ENCODE assay signal across 3 cellular contexts in the genomic region with DNA sequence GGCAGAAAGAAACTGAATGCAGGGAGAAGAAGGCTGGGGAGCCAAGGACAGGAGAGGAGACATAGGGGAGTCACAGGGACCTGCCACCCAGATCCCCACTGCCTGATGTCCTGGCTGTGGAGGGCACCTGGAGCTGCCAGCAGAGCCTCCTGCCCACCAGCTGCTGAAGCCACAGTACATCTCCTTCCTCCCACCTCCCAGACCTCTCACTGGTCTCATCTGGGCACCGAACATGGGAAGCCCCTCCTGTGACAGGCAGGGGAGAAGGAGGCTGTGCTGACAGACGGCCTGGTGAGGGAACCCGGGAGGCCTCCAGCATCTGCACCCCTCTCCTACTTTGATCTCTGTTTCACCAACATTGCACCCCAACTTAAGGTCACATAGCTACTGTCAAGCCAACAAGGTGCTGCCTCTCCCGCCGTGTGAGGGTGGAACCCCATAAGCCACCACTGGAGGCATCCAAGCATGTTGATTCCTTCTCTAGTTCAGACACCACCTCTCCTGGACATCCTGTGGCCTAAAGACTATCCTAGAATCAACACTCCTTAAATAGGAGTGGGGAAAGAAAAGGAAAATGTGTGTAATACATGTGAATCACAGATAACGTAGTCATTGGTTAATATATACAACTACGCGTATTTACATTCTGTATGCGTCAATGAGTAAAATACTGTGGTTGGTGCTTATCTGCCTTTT.
TF ChIP-seq lines count a peak whose summit lies in the region.

No MANE protein-coding gene starts in this region.

TF ChIP-seq in A549, 52 proteins besides CTCF, POLR2A, EP300 and RAD21:
- TF ChIP-seq FOSL2 (IDR thresholded peaks at IDR 0.05) (no peak), FOSL2 (CRISPR knock-in tag; IDR thresholded peaks at IDR 0.05) (peak; percentile 61), PHF8 (IDR thresholded peaks at IDR 0.05; ENCODE audit: borderline replicate concordance, low read depth) (no peak), JUN (IDR thresholded peaks at IDR 0.05) (no peak), CEBPB (IDR thresholded peaks at IDR 0.05) (no peak)

TF ChIP-seq in HEK293, 187 proteins besides CTCF, POLR2A, EP300 and RAD21:
- TF ChIP-seq HOXC10 (CRISPR knock-in tag; IDR thresholded peaks at IDR 0.05) (no peak), TRIM28 (IDR thresholded peaks at IDR 0.05; ENCODE audit: borderline replicate concordance, low read length) (no peak), GFI1B (tag by site-specific recombination; IDR thresholded peaks at IDR 0.05) (no peak), ZNF341 (tag by site-specific recombination; IDR thresholded peaks at IDR 0.05; ENCODE audit: low read depth) (no peak), FEZF1 (tag by site-specific recombination; IDR thresholded peaks at IDR 0.05) (no peak), ZNF610 (tag by site-specific recombination; IDR thresholded peaks at IDR 0.05; ENCODE audit: borderline replicate concordance) (no peak), ZNF155 (tag by site-specific recombination; IDR thresholded peaks at IDR 0.05) (no peak), ZNF549 (tag by site-specific recombination; IDR thresholded peaks at IDR 0.05) (no peak), ZNF350 (tag by site-specific recombination; IDR thresholded peaks at IDR 0.05) (no peak)
- TF ChIP-seq, protein P1, sequence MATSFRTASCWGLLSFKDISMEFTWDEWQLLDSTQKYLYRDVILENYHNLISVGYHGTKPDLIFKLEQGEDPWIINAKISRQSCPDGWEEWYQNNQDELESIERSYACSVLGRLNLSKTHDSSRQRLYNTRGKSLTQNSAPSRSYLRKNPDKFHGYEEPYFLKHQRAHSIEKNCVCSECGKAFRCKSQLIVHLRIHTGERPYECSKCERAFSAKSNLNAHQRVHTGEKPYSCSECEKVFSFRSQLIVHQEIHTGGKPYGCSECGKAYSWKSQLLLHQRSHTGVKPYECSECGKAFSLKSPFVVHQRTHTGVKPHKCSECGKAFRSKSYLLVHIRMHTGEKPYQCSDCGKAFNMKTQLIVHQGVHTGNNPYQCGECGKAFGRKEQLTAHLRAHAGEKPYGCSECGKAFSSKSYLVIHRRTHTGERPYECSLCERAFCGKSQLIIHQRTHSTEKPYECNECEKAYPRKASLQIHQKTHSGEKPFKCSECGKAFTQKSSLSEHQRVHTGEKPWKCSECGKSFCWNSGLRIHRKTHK (tag by site-specific recombination; IDR thresholded peaks at IDR 0.05): no peak

TF ChIP-seq in HepG2, 621 proteins besides CTCF, POLR2A, EP300 and RAD21:
- TF ChIP-seq DR1 (CRISPR knock-in tag; IDR thresholded peaks at IDR 0.05) (no peak), GABPA (IDR thresholded peaks at IDR 0.05; ENCODE audit: low read depth, low read length) (no peak), GABPA (CRISPR knock-in tag; IDR thresholded peaks at IDR 0.05; ENCODE audit: low read depth) (no peak), ZSCAN20 (CRISPR knock-in tag; IDR thresholded peaks at IDR 0.05; ENCODE audit: borderline replicate concordance) (no peak), SOX13 (IDR thresholded peaks at IDR 0.05) (no peak), SOX13 (CRISPR knock-in tag; conservative IDR thresholded peaks at IDR 0.05 in 1 of 2, IDR thresholded peaks at IDR 0.05 in 1 of 2) (no peak), POLR2AphosphoS5 (IDR thresholded peaks at IDR 0.05; ENCODE audit: low read depth, low read length) (no peak), AKAP8 (CRISPR knock-in tag; IDR thresholded peaks at IDR 0.05) (peak; percentile 70; the same call in 1 of the 2 replicates), SAFB2 (CRISPR knock-in tag; IDR thresholded peaks at IDR 0.05; ENCODE audit: borderline replicate concordance, low read depth) (peak; percentile 56; the same call in 1 of the 2 replicates), POLR2G (IDR thresholded peaks at IDR 0.05; ENCODE audit: low read depth, low read length) (peak; percentile 51; the same call in 1 of the 2 replicates), REPIN1 (CRISPR knock-in tag; IDR thresholded peaks at IDR 0.05; ENCODE audit: borderline replicate concordance, low read depth) (no peak), SCMH1 (CRISPR knock-in tag; IDR thresholded peaks at IDR 0.05; ENCODE audit: borderline replicate concordance) (no peak), FOXA3 (CRISPR knock-in tag; IDR thresholded peaks at IDR 0.05) (peak; percentile 19; the same call in 1 of the 2 replicates), SRF (IDR thresholded peaks at IDR 0.05; ENCODE audit: low read depth, low read length) (no peak), ZNF562 (CRISPR knock-in tag; IDR thresholded peaks at IDR 0.05; ENCODE audit: borderline replicate concordance) (no peak), NFATC3 (CRISPR knock-in tag; IDR thresholded peaks at IDR 0.05) (0 out of 2 replicates have a peak, but pooled peaks have one; percentile 61), CHCHD3 (CRISPR knock-in tag; IDR thresholded peaks at IDR 0.05) (0 out of 2 replicates have a peak, but pooled peaks have one; percentile 54), ZNF274 (CRISPR knock-in tag; IDR thresholded peaks at IDR 0.05) (peak; percentile 66; the same call in 1 of the 2 replicates), NRL (CRISPR knock-in tag; IDR thresholded peaks at IDR 0.05; ENCODE audit: borderline replicate concordance) (0 out of 2 replicates have a peak, but pooled peaks have one; percentile 53), KLF16 (CRISPR knock-in tag; IDR thresholded peaks at IDR 0.05) (0 out of 4 replicates have a peak, but pooled peaks of 1 of the 2 experiments have one; percentile 9), FOXA1 (IDR thresholded peaks at IDR 0.05) (no peak), FOXA1 (CRISPR knock-in tag; IDR thresholded peaks at IDR 0.05) (peak; percentile 56), ZNF776 (CRISPR knock-in tag; IDR thresholded peaks at IDR 0.05) (peak; percentile 27; the same call in 1 of the 2 replicates), ZNF615 (CRISPR knock-in tag; IDR thresholded peaks at IDR 0.05; ENCODE audit: borderline replicate concordance) (0 out of 2 replicates have a peak, but pooled peaks have one; percentile 13), BRCA1 (CRISPR knock-in tag; IDR thresholded peaks at IDR 0.05) (no peak), AGO2 (optimal IDR thresholded peaks at IDR 0.05; ENCODE audit: low read depth, low read length) (peak; percentile 54), RBM22 (optimal IDR thresholded peaks at IDR 0.05; ENCODE audit: low read length) (peak; percentile 91), NFKBIZ (CRISPR knock-in tag; IDR thresholded peaks at IDR 0.05) (no peak), ZNF724P (CRISPR knock-in tag; IDR thresholded peaks at IDR 0.05; ENCODE audit: borderline replicate concordance) (no peak), SP4 (CRISPR knock-in tag; IDR thresholded peaks at IDR 0.05) (no peak), ZNF772 (CRISPR knock-in tag; IDR thresholded peaks at IDR 0.05) (no peak), NKX3-1 (CRISPR knock-in tag; IDR thresholded peaks at IDR 0.05) (no peak)
- TF ChIP-seq, protein P2, sequence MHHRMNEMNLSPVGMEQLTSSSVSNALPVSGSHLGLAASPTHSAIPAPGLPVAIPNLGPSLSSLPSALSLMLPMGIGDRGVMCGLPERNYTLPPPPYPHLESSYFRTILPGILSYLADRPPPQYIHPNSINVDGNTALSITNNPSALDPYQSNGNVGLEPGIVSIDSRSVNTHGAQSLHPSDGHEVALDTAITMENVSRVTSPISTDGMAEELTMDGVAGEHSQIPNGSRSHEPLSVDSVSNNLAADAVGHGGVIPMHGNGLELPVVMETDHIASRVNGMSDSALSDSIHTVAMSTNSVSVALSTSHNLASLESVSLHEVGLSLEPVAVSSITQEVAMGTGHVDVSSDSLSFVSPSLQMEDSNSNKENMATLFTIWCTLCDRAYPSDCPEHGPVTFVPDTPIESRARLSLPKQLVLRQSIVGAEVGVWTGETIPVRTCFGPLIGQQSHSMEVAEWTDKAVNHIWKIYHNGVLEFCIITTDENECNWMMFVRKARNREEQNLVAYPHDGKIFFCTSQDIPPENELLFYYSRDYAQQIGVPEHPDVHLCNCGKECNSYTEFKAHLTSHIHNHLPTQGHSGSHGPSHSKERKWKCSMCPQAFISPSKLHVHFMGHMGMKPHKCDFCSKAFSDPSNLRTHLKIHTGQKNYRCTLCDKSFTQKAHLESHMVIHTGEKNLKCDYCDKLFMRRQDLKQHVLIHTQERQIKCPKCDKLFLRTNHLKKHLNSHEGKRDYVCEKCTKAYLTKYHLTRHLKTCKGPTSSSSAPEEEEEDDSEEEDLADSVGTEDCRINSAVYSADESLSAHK (CRISPR knock-in tag; IDR thresholded peaks at IDR 0.05; ENCODE audit: borderline replicate concordance): no peak
- TF ChIP-seq, protein P3, sequence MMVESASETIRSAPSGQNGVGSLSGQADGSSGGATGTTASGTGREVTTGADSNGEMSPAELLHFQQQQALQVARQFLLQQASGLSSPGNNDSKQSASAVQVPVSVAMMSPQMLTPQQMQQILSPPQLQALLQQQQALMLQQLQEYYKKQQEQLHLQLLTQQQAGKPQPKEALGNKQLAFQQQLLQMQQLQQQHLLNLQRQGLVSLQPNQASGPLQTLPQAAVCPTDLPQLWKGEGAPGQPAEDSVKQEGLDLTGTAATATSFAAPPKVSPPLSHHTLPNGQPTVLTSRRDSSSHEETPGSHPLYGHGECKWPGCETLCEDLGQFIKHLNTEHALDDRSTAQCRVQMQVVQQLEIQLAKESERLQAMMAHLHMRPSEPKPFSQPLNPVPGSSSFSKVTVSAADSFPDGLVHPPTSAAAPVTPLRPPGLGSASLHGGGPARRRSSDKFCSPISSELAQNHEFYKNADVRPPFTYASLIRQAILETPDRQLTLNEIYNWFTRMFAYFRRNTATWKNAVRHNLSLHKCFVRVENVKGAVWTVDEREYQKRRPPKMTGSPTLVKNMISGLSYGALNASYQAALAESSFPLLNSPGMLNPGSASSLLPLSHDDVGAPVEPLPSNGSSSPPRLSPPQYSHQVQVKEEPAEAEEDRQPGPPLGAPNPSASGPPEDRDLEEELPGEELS (CRISPR knock-in tag; IDR thresholded peaks at IDR 0.05): no peak
- TF ChIP-seq, protein P4, sequence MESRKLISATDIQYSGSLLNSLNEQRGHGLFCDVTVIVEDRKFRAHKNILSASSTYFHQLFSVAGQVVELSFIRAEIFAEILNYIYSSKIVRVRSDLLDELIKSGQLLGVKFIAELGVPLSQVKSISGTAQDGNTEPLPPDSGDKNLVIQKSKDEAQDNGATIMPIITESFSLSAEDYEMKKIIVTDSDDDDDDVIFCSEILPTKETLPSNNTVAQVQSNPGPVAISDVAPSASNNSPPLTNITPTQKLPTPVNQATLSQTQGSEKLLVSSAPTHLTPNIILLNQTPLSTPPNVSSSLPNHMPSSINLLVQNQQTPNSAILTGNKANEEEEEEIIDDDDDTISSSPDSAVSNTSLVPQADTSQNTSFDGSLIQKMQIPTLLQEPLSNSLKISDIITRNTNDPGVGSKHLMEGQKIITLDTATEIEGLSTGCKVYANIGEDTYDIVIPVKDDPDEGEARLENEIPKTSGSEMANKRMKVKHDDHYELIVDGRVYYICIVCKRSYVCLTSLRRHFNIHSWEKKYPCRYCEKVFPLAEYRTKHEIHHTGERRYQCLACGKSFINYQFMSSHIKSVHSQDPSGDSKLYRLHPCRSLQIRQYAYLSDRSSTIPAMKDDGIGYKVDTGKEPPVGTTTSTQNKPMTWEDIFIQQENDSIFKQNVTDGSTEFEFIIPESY (CRISPR knock-in tag; IDR thresholded peaks at IDR 0.05): peak; percentile 77
- TF ChIP-seq, protein P5, sequence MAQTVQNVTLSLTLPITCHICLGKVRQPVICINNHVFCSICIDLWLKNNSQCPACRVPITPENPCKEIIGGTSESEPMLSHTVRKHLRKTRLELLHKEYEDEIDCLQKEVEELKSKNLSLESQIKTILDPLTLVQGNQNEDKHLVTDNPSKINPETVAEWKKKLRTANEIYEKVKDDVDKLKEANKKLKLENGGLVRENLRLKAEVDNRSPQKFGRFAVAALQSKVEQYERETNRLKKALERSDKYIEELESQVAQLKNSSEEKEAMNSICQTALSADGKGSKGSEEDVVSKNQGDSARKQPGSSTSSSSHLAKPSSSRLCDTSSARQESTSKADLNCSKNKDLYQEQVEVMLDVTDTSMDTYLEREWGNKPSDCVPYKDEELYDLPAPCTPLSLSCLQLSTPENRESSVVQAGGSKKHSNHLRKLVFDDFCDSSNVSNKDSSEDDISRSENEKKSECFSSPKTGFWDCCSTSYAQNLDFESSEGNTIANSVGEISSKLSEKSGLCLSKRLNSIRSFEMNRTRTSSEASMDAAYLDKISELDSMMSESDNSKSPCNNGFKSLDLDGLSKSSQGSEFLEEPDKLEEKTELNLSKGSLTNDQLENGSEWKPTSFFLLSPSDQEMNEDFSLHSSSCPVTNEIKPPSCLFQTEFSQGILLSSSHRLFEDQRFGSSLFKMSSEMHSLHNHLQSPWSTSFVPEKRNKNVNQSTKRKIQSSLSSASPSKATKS (CRISPR knock-in tag; IDR thresholded peaks at IDR 0.05): no peak
- TF ChIP-seq, protein P6, sequence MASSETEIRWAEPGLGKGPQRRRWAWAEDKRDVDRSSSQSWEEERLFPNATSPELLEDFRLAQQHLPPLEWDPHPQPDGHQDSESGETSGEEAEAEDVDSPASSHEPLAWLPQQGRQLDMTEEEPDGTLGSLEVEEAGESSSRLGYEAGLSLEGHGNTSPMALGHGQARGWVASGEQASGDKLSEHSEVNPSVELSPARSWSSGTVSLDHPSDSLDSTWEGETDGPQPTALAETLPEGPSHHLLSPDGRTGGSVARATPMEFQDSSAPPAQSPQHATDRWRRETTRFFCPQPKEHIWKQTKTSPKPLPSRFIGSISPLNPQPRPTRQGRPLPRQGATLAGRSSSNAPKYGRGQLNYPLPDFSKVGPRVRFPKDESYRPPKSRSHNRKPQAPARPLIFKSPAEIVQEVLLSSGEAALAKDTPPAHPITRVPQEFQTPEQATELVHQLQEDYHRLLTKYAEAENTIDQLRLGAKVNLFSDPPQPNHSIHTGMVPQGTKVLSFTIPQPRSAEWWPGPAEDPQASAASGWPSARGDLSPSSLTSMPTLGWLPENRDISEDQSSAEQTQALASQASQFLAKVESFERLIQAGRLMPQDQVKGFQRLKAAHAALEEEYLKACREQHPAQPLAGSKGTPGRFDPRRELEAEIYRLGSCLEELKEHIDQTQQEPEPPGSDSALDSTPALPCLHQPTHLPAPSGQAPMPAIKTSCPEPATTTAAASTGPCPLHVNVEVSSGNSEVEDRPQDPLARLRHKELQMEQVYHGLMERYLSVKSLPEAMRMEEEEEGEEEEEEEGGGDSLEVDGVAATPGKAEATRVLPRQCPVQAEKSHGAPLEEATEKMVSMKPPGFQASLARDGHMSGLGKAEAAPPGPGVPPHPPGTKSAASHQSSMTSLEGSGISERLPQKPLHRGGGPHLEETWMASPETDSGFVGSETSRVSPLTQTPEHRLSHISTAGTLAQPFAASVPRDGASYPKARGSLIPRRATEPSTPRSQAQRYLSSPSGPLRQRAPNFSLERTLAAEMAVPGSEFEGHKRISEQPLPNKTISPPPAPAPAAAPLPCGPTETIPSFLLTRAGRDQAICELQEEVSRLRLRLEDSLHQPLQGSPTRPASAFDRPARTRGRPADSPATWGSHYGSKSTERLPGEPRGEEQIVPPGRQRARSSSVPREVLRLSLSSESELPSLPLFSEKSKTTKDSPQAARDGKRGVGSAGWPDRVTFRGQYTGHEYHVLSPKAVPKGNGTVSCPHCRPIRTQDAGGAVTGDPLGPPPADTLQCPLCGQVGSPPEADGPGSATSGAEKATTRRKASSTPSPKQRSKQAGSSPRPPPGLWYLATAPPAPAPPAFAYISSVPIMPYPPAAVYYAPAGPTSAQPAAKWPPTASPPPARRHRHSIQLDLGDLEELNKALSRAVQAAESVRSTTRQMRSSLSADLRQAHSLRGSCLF (CRISPR knock-in tag; IDR thresholded peaks at IDR 0.05; ENCODE audit: borderline replicate concordance): no peak
